11 cellular contexts compared by ENCODE assay signal in genomic region chr13:100506154-100506553, GRCh38.
A peak's percentile ranks its signal among the peaks of the same experiment; 100 is the strongest.
DNase-seq lines count a peak whose midpoint lies in the region; ATAC-seq and TF ChIP-seq lines count a peak whose summit lies in the region.
"Had no signal": no experiment of that assay in that cellular context is flagged by ENCODE, and none has a peak within 500 bp of the region (broad histone marks: within the 10 kb centered on the region; RNA-seq: fewer than 3 reads in every experiment).

No MANE protein-coding gene starts in this region.

- H3K9me2 ChIP-seq in OCI-LY7 (ENCODE audit: insufficient read depth, low read length), result no peaks in the 10 kb centered on the region

- H3K9me3 Mint-ChIP-seq in activated naive CD4-positive, alpha-beta T cell treated with anti-CD3 and anti-CD28 coated beads, Interleukin-2, amount 50 U/mL, for 24 hours, result no peaks in the 10 kb centered on the region
- H3K9me3 Mint-ChIP-seq in stimulated activated naive CD8-positive, alpha-beta T cell treated with anti-CD3 and anti-CD28 coated beads, Interleukin-15, Interleukin-2, amounts not matched to agents 100 ng/mL and 50 ng/mL, for 24 hours, result no peaks in the 10 kb centered on the region
- H3K9me3 Mint-ChIP-seq: naive B cell had no signal

- H2AFZ ChIP-seq in OCI-LY7 (ENCODE audit: low read length), result no peak overlapping the region

- BruUV-seq in OCI-LY7 (replicated peaks; lab: Mats Ljungman, UMichigan), result no TSS peak

- H3K36me3 Mint-ChIP-seq in activated naive CD4-positive, alpha-beta T cell treated with anti-CD3 and anti-CD28 coated beads, Interleukin-2, amount 50 U/mL, for 24 hours, result peaks cover 2% of the 10 kb centered on the region
- H3K36me3 Mint-ChIP-seq in stimulated activated naive CD8-positive, alpha-beta T cell treated with anti-CD3 and anti-CD28 coated beads, Interleukin-15, Interleukin-2, amounts not matched to agents 100 ng/mL and 50 ng/mL, for 24 hours (ENCODE audit: low read depth), result no peaks in the 10 kb centered on the region
- H3K36me3 Mint-ChIP-seq: naive B cell had no signal

- DNase-seq in activated CD8-positive, alpha-beta memory T cell treated with anti-CD3 and anti-CD28 coated beads for 24 hours, result peak; percentile 64
- DNase-seq in activated CD8-positive, alpha-beta memory T cell treated with anti-CD3 and anti-CD28 coated beads, Interleukin-2, amount 50 U/mL, for 4 hours, result no peak
- DNase-seq in mucosa of descending colon (no peak), OCI-LY7 (ENCODE audit: low spot score) (no peak)
- DNase-seq: foreskin keratinocyte, naive B cell had no signal

- H3K27ac Mint-ChIP-seq in activated naive CD4-positive, alpha-beta T cell treated with anti-CD3 and anti-CD28 coated beads, Interleukin-2, amount 50 U/mL, for 24 hours, result peak overlapping the region; percentile 66
- H3K27ac Mint-ChIP-seq in stimulated activated naive CD8-positive, alpha-beta T cell treated with anti-CD3 and anti-CD28 coated beads, Interleukin-15, Interleukin-2, amounts not matched to agents 100 ng/mL and 50 ng/mL, for 24 hours, result no peak overlapping the region

- no peaks in the 10 kb centered on the region for H4K20me1 ChIP-seq in OCI-LY7 (ENCODE audit: insufficient read depth, low read length)

- intact Hi-C loops in mucosa of descending colon (cut with DNase I, micrococcal nuclease), result no loop called here
- intact Hi-C loops in OCI-LY7 (cut with micrococcal nuclease; ENCODE audit: unreplicated experiment), result no loop called here

- H3K4me1 ChIP-seq in mucosa of descending colon (ENCODE audit: low read depth) (no peaks in the 10 kb centered on the region), OCI-LY7 (ENCODE audit: insufficient read depth, low read length, poor library complexity, severe bottlenecking) (no peaks in the 10 kb centered on the region)
- H3K4me1 ChIP-seq: foreskin keratinocyte had no signal

- no peak overlapping the region for H3K27ac ChIP-seq in OCI-LY7 (ENCODE audit: low read depth, low read length, poor library complexity, severe bottlenecking)
- H3K27ac ChIP-seq: foreskin keratinocyte had no signal

- no peaks in the 10 kb centered on the region for H3K27me3 Mint-ChIP-seq in activated naive CD4-positive, alpha-beta T cell treated with anti-CD3 and anti-CD28 coated beads, Interleukin-2, amount 50 U/mL, for 24 hours
- peaks cover 7% of the 10 kb centered on the region for H3K27me3 Mint-ChIP-seq in stimulated activated naive CD8-positive, alpha-beta T cell treated with anti-CD3 and anti-CD28 coated beads, Interleukin-15, Interleukin-2, amounts not matched to agents 100 ng/mL and 50 ng/mL, for 24 hours

- ATAC-seq in HG03521 (IDR thresholded peaks at IDR 0.05; ENCODE audit: unreplicated experiment) (peak; percentile 79), HG02610 (IDR thresholded peaks at IDR 0.05; ENCODE audit: unreplicated experiment) (no peak), mucosa of descending colon (no peak)
- ATAC-seq: foreskin keratinocyte, HepG2 had no signal

- H3K4me3 ChIP-seq in mucosa of descending colon (no peak overlapping the region), OCI-LY7 (ENCODE audit: low read depth, low read length, poor library complexity, severe bottlenecking) (no peak overlapping the region)

- no peaks in the 10 kb centered on the region for H3K36me3 ChIP-seq in mucosa of descending colon (ENCODE audit: low read depth)
- H3K36me3 ChIP-seq in OCI-LY7 (ENCODE audit: insufficient read depth, low read length), result no peaks in the 10 kb centered on the region

- H3K79me2 ChIP-seq in OCI-LY7 (ENCODE audit: insufficient read depth, low read depth, low read length), result no peaks in the 10 kb centered on the region

- peaks cover 17% of the 10 kb centered on the region for H3K4me1 Mint-ChIP-seq in activated naive CD4-positive, alpha-beta T cell treated with anti-CD3 and anti-CD28 coated beads, Interleukin-2, amount 50 U/mL, for 24 hours
- peaks cover 16% of the 10 kb centered on the region for H3K4me1 Mint-ChIP-seq in stimulated activated naive CD8-positive, alpha-beta T cell treated with anti-CD3 and anti-CD28 coated beads, Interleukin-15, Interleukin-2, amounts not matched to agents 100 ng/mL and 50 ng/mL, for 24 hours (ENCODE audit: low read depth)

- CTCF ChIA-PET in OCI-LY7 (lab: Charles Lee; ENCODE audit: unreplicated experiment), result no interaction called here

- TF ChIP-seq CTCF in mucosa of descending colon (IDR thresholded peaks at IDR 0.05) (no peak), OCI-LY7 (conservative IDR thresholded peaks at IDR 0.05; ENCODE audit: low read length) (no peak)

- H3K9me3 ChIP-seq in mucosa of descending colon (no peaks in the 10 kb centered on the region), OCI-LY7 (ENCODE audit: low read length) (no peaks in the 10 kb centered on the region)

- no peak overlapping the region for H3K4me2 ChIP-seq in OCI-LY7 (ENCODE audit: low read length)

- H3K4me3 Mint-ChIP-seq in activated naive CD4-positive, alpha-beta T cell treated with anti-CD3 and anti-CD28 coated beads, Interleukin-2, amount 50 U/mL, for 24 hours, result peak overlapping the region; percentile 70
- H3K4me3 Mint-ChIP-seq in stimulated activated naive CD8-positive, alpha-beta T cell treated with anti-CD3 and anti-CD28 coated beads, Interleukin-15, Interleukin-2, amounts not matched to agents 100 ng/mL and 50 ng/mL, for 24 hours, result peak overlapping the region; percentile 36

- POLR2A ChIA-PET in OCI-LY7 (lab: Charles Lee), result no interaction called here
